Comparison of ENCODE assay signal across 25 cellular contexts in genomic region chr3:18469775-18470174, GRCh38.
"Had no signal": no experiment of that assay in that cellular context is flagged by ENCODE, and none has a peak within 500 bp of the region (broad histone marks: within the 10 kb centered on the region; RNA-seq: fewer than 3 reads in every experiment).

No MANE protein-coding gene starts in this region.

- H3K27ac ChIP-seq: dorsolateral prefrontal cortex, ovary, prostate gland, upper lobe of right lung, VCaP had no signal

- DNase-seq: activated CD4-positive, alpha-beta memory T cell treated with anti-CD3 and anti-CD28 coated beads for 36 hours; activated CD4-positive, alpha-beta T cell treated with anti-CD3 and anti-CD28 coated beads, Interleukin-2, amount 10 ng/mL, durations not matched to agents 24 days and 14 days; activated CD8-positive, alpha-beta memory T cell treated with anti-CD3 and anti-CD28 coated beads, Interleukin-2, amount 50 U/mL, for 4 hours; activated gamma-delta T cell; activated naive CD4-positive, alpha-beta T cell treated with anti-CD3 and anti-CD28 coated beads, Interleukin-2, amount 10 ng/mL, durations not matched to agents 7 days and 5 days; activated naive CD8-positive, alpha-beta T cell treated with anti-CD3 and anti-CD28 coated beads, Interleukin-2, amount 50 U/mL, for 24 hours; activated T-cell treated with anti-CD3 and anti-CD28 coated beads, Interleukin-2, amount 50 U/mL, for 1 hour; amygdala; dorsolateral prefrontal cortex; effector memory CD4-positive, alpha-beta T cell; naive thymus-derived CD4-positive, alpha-beta T cell; ovary; right cardiac atrium; stimulated activated CD4-positive, alpha-beta T cell treated with anti-CD3 and anti-CD28 coated beads, Interleukin-2, amount 100 ng/mL, for 48 hours; stimulated activated naive CD8-positive, alpha-beta T cell treated with anti-CD3 and anti-CD28 coated beads, Interleukin-15, Interleukin-2, amounts not matched to agents 100 U/mL and 50 U/mL, for 24 hours; T-helper 9 cell; upper lobe of right lung had no signal

- H3K27me3 Mint-ChIP-seq: activated CD4-positive, alpha-beta memory T cell treated with anti-CD3 and anti-CD28 coated beads for 36 hours; activated CD4-positive, alpha-beta T cell treated with anti-CD3 and anti-CD28 coated beads, Interleukin-2, amount 10 ng/mL, durations not matched to agents 24 days and 14 days; activated naive CD4-positive, alpha-beta T cell treated with anti-CD3 and anti-CD28 coated beads, Interleukin-2, amount 10 ng/mL, durations not matched to agents 7 days and 5 days; activated naive CD8-positive, alpha-beta T cell treated with anti-CD3 and anti-CD28 coated beads, Interleukin-2, amount 50 U/mL, for 24 hours; naive thymus-derived CD4-positive, alpha-beta T cell had no signal

- H3K9me3 Mint-ChIP-seq: activated CD4-positive, alpha-beta memory T cell treated with anti-CD3 and anti-CD28 coated beads for 36 hours; activated T-helper 1 cell treated with anti-CD3 and anti-CD28 coated beads, Interleukin-12 subunit alpha, Interleukin-12 subunit beta, Interleukin-2, Interleukin-4 antibody, amounts not matched to agents 30 ng/mL and 10 ng/mL and 1 ng/mL, durations not matched to agents 14 hours and 24 hours and 36 hours; mesothelial cell of epicardium had no signal

- H3K4me1 Mint-ChIP-seq: activated naive CD4-positive, alpha-beta T cell treated with anti-CD3 and anti-CD28 coated beads, Interleukin-2, amount 10 ng/mL, durations not matched to agents 7 days and 5 days had no signal

- H3K36me3 ChIP-seq: ovary, prostate gland, upper lobe of right lung had no signal

- H3K4me1 ChIP-seq: prostate gland, upper lobe of right lung had no signal

- FAIRE-seq: colon, frontal cortex, islet of Langerhans, TTC549 had no signal

- H3K27me3 ChIP-seq: dorsolateral prefrontal cortex, ovary, upper lobe of right lung had no signal

- H3K27ac Mint-ChIP-seq: activated CD4-positive, alpha-beta memory T cell treated with anti-CD3 and anti-CD28 coated beads for 36 hours; activated CD4-positive, alpha-beta T cell treated with anti-CD3 and anti-CD28 coated beads, Interleukin-2, amount 10 ng/mL, durations not matched to agents 24 days and 14 days; activated naive CD4-positive, alpha-beta T cell treated with anti-CD3 and anti-CD28 coated beads, Interleukin-2, amount 10 ng/mL, durations not matched to agents 7 days and 5 days; activated naive CD8-positive, alpha-beta T cell treated with anti-CD3 and anti-CD28 coated beads, Interleukin-2, amount 50 U/mL, for 24 hours; activated T-helper 1 cell treated with anti-CD3 and anti-CD28 coated beads, Interleukin-12 subunit alpha, Interleukin-12 subunit beta, Interleukin-2, Interleukin-4 antibody, amounts not matched to agents 30 ng/mL and 10 ng/mL and 1 ng/mL, durations not matched to agents 14 hours and 24 hours and 36 hours; mesothelial cell of epicardium had no signal

- H3K4me3 ChIP-seq: dorsolateral prefrontal cortex, ovary, prostate gland, upper lobe of right lung had no signal

- H3K4me3 Mint-ChIP-seq: activated CD4-positive, alpha-beta memory T cell treated with anti-CD3 and anti-CD28 coated beads for 36 hours; activated CD4-positive, alpha-beta T cell treated with anti-CD3 and anti-CD28 coated beads, Interleukin-2, amount 10 ng/mL, durations not matched to agents 24 days and 14 days; activated naive CD4-positive, alpha-beta T cell treated with anti-CD3 and anti-CD28 coated beads, Interleukin-2, amount 10 ng/mL, durations not matched to agents 7 days and 5 days; activated naive CD8-positive, alpha-beta T cell treated with anti-CD3 and anti-CD28 coated beads, Interleukin-2, amount 50 U/mL, for 24 hours; activated T-helper 1 cell treated with anti-CD3 and anti-CD28 coated beads, Interleukin-12 subunit alpha, Interleukin-12 subunit beta, Interleukin-2, Interleukin-4 antibody, amounts not matched to agents 30 ng/mL and 10 ng/mL and 1 ng/mL, durations not matched to agents 14 hours and 24 hours and 36 hours; mesothelial cell of epicardium; naive thymus-derived CD4-positive, alpha-beta T cell had no signal

- H3K9me3 ChIP-seq: ovary, prostate gland, upper lobe of right lung had no signal
